In the genomic region with DNA sequence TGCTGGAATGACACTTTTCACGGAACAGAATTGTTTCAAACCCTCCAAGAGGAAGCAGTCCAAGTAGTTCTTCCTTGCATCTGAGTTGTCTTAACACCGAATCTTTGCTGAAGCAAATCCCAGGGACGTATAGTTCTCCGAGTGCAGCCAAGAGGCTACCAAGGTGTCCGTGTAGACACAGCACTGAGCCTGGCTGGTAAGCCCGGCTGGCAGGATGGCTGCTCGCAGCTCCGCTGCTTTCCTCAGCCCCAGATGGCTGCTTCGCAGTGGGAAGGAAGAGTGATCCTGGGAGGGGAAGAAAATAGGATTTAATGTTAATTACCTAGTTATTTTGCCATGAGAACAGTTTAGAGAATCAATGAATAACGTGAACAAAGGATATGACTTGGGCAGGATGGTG, we compare ENCODE assay signal across 26 cellular contexts.
"Had no signal": no experiment of that assay in that cellular context is flagged by ENCODE, and none has a peak within 500 bp of the region (broad histone marks: within the 10 kb centered on the region; RNA-seq: fewer than 3 reads in every experiment).

No MANE protein-coding gene starts in this region.

- DNase-seq: colonic mucosa; cortex of kidney; effector CD8-positive, alpha-beta T cell; effector memory CD8-positive, alpha-beta T cell; endodermal cell; erythroblast; esophagus squamous epithelium; foreskin fibroblast; foreskin melanocyte; gastrocnemius medialis; glutamatergic neuron; head of caudate nucleus; heart right ventricle; hippocampal formation; left cardiac atrium; left lung; left ventricle myocardium superior; lower lobe of right lung; mucosa of descending colon had no signal

- H3K9me3 Mint-ChIP-seq: dendritic cell treated with granulocyte-macrophage colony-stimulating factor and Interleukin-4, amounts not matched to agents 40 ng/mL and 50 ng/mL, for 4 days; effector memory CD8-positive, alpha-beta T cell; endodermal cell; mesothelial cell of epicardium had no signal

- H3K36me3 Mint-ChIP-seq: mesothelial cell of epicardium had no signal

- ATAC-seq: effector memory CD8-positive, alpha-beta T cell; esophagus mucosa; gastrocnemius medialis; heart right ventricle; left lung; left ventricle myocardium superior; lower lobe of right lung; mucosa of descending colon had no signal

- H3K27me3 ChIP-seq: colonic mucosa had no signal

- H3K4me1 ChIP-seq: colonic mucosa, gastrocnemius medialis, lower lobe of right lung had no signal

- H3K27ac ChIP-seq: colonic mucosa, epithelial cell of prostate, esophagus squamous epithelium, gastrocnemius medialis, heart right ventricle, left lung, lower lobe of right lung had no signal

- FAIRE-seq: endometrium, islet of Langerhans, keratinocyte had no signal

- H3K9me3 ChIP-seq: colonic mucosa, esophagus squamous epithelium, gastrocnemius medialis, heart right ventricle, left lung, lower lobe of right lung, mucosa of descending colon had no signal

- H3K4me1 Mint-ChIP-seq: mesothelial cell of epicardium had no signal

- H3K4me3 ChIP-seq: colonic mucosa, esophagus squamous epithelium, gastrocnemius medialis, heart right ventricle, left lung, lower lobe of right lung, mucosa of descending colon had no signal

- H3K27ac Mint-ChIP-seq: dendritic cell treated with granulocyte-macrophage colony-stimulating factor and Interleukin-4, amounts not matched to agents 40 ng/mL and 50 ng/mL, for 4 days; effector memory CD8-positive, alpha-beta T cell; endodermal cell; mesothelial cell of epicardium had no signal

- H3K36me3 ChIP-seq: colonic mucosa, esophagus squamous epithelium, gastrocnemius medialis, left lung, lower lobe of right lung had no signal

- H3K4me3 Mint-ChIP-seq: dendritic cell treated with granulocyte-macrophage colony-stimulating factor and Interleukin-4, amounts not matched to agents 40 ng/mL and 50 ng/mL, for 4 days; effector memory CD8-positive, alpha-beta T cell; endodermal cell; mesothelial cell of epicardium had no signal
